ENCODE assay signal across 15 cellular contexts in the genomic region with DNA sequence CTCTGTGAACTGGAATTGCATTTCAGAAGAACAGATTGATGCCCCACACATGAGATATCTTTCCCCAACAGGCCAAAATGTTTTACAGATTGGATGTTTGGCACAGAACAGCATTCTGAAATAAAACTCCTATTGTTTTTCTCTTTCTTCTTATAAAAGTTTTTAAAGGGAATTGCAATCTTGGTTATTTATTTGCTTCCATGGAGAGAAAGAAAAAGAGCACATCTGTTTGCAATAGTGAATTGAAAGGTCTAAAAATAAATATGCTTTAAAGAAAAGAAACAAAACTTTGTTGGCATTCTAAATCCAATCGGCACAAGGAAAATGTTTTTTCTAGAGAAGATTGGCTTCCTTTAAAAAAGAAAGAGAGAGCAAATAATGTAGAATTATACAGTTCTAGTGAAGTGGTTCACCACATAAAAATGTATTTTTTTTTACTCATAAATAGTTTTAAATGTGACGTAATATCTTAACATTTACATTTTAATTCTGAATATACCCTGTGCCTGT.
"Had no signal": no experiment of that assay in that cellular context is flagged by ENCODE, and none has a peak within 500 bp of the region (broad histone marks: within the 10 kb centered on the region; RNA-seq: fewer than 3 reads in every experiment).

No MANE protein-coding gene starts in this region.

- H3K4me3 Mint-ChIP-seq: activated CD4-positive, alpha-beta memory T cell treated with anti-CD3 and anti-CD28 coated beads, Interleukin-2, amount 10 ng/mL, durations not matched to agents 7 days and 5 days; activated naive CD8-positive, alpha-beta T cell treated with anti-CD3 and anti-CD28 coated beads for 36 hours; activated T-cell treated with anti-CD3 and anti-CD28 coated beads, Interleukin-2, amount 50 U/mL, for 72 hours; naive thymus-derived CD4-positive, alpha-beta T cell; T-cell had no signal

- H3K27ac Mint-ChIP-seq: activated CD4-positive, alpha-beta memory T cell treated with anti-CD3 and anti-CD28 coated beads, Interleukin-2, amount 10 ng/mL, durations not matched to agents 7 days and 5 days; activated naive CD8-positive, alpha-beta T cell treated with anti-CD3 and anti-CD28 coated beads for 36 hours; activated T-cell treated with anti-CD3 and anti-CD28 coated beads, Interleukin-2, amount 50 U/mL, for 72 hours; naive thymus-derived CD4-positive, alpha-beta T cell; progenitor cell of endocrine pancreas; T-cell had no signal

- ATAC-seq: activated T-cell treated with anti-CD3 and anti-CD28 coated beads, Interleukin-2, amount 50 U/mL, for 72 hours; lower lobe of right lung; naive thymus-derived CD4-positive, alpha-beta T cell; right cardiac atrium; stimulated activated naive CD8-positive, alpha-beta T cell treated with anti-CD3 and anti-CD28 coated beads, Interleukin-15, Interleukin-2, amounts not matched to agents 100 U/mL and 50 U/mL, for 24 hours; T-cell had no signal

- H3K9me3 Mint-ChIP-seq: activated naive CD8-positive, alpha-beta T cell treated with anti-CD3 and anti-CD28 coated beads for 36 hours; activated T-cell treated with anti-CD3 and anti-CD28 coated beads, Interleukin-2, amount 50 U/mL, for 72 hours; T-cell had no signal

- H3K27ac ChIP-seq: lower lobe of right lung had no signal

- H3K27me3 Mint-ChIP-seq: activated CD4-positive, alpha-beta memory T cell treated with anti-CD3 and anti-CD28 coated beads, Interleukin-2, amount 10 ng/mL, durations not matched to agents 7 days and 5 days; activated naive CD8-positive, alpha-beta T cell treated with anti-CD3 and anti-CD28 coated beads for 36 hours; progenitor cell of endocrine pancreas; T-cell had no signal

- H3K4me3 ChIP-seq: lower lobe of right lung had no signal

- H3K9me3 ChIP-seq: lower lobe of right lung had no signal

- H3K36me3 Mint-ChIP-seq: activated naive CD8-positive, alpha-beta T cell treated with anti-CD3 and anti-CD28 coated beads for 36 hours; T-cell had no signal

- DNase-seq: activated CD4-positive, alpha-beta memory T cell treated with anti-CD3 and anti-CD28 coated beads, Interleukin-2, amount 10 ng/mL, durations not matched to agents 7 days and 5 days; activated CD4-positive, alpha-beta T cell treated with anti-CD3 and anti-CD28 coated beads for 1 hour; activated gamma-delta T cell treated with Interleukin-2 at 50 U/mL for 16 hours; activated naive CD8-positive, alpha-beta T cell treated with anti-CD3 and anti-CD28 coated beads for 36 hours; activated T-cell treated with anti-CD3 and anti-CD28 coated beads, Interleukin-2, amount 50 U/mL, for 72 hours; anterior cingulate cortex; lower lobe of right lung; naive thymus-derived CD4-positive, alpha-beta T cell; right cardiac atrium; stimulated activated CD4-positive, alpha-beta T cell treated with anti-CD3 and anti-CD28 coated beads, Interleukin-12 subunit alpha, Interleukin-12 subunit beta, amount 100 ng/mL, for 4 hours; stimulated activated CD8-positive, alpha-beta memory T cell treated with anti-CD3 and anti-CD28 coated beads, Interleukin-4, amount 100 ng/mL, for 48 hours; stimulated activated naive CD8-positive, alpha-beta T cell treated with anti-CD3 and anti-CD28 coated beads, Interleukin-15, Interleukin-2, amounts not matched to agents 100 U/mL and 50 U/mL, for 24 hours; T-cell; T1000 had no signal

- H3K36me3 ChIP-seq: lower lobe of right lung had no signal
